ENCODE assay signal across 4 cellular contexts in the genomic region with DNA sequence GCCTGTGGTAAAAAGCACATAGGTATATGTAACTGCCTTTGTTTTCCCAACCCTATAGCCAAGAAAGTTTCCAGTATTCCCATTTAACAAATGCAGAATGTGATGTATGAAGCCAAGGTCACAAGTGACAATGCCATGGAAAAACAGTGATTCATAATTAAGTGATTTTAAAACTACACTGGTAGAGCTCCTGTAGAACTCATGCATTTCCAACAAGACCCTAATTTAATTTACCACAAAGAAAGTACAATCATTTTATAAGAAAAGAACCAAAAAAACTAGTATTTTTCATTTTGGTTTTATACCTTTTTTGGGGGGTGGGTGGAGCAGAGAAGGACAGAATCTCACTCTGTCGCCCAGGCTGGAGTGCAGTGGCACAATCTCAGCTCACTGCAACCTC.
TF ChIP-seq lines count a peak whose summit lies in the region.

No MANE protein-coding gene starts in this region.

TF ChIP-seq in SK-N-SH treated with all-trans-retinoic acid at 6 μM for 48 hours, 23 proteins besides CTCF, POLR2A, EP300 and RAD21:
- peak; percentile 95 for TF ChIP-seq ZFP3 (CRISPR knock-in tag; IDR thresholded peaks at IDR 0.05)
- no peak for TF ChIP-seq ARNTL (CRISPR knock-in tag; IDR thresholded peaks at IDR 0.05; ENCODE audit: borderline replicate concordance, low read depth)
TF ChIP-seq in SK-N-SH treated with all-trans-retinoic acid at 6 μM for 48 hours: peak in this region for 1.

TF ChIP-seq in SK-N-SH, 30 proteins besides CTCF, POLR2A, EP300 and RAD21:
- no peak for TF ChIP-seq RFX5 (IDR thresholded peaks at IDR 0.05; ENCODE audit: low read length)
- TF ChIP-seq, protein P1, sequence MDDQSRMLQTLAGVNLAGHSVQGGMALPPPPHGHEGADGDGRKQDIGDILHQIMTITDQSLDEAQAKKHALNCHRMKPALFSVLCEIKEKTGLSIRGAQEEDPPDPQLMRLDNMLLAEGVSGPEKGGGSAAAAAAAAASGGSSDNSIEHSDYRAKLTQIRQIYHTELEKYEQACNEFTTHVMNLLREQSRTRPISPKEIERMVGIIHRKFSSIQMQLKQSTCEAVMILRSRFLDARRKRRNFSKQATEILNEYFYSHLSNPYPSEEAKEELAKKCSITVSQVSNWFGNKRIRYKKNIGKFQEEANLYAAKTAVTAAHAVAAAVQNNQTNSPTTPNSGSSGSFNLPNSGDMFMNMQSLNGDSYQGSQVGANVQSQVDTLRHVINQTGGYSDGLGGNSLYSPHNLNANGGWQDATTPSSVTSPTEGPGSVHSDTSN (IDR thresholded peaks at IDR 0.05): no peak
- TF ChIP-seq EZH2phosphoT487 (IDR thresholded peaks at IDR 0.05; ENCODE audit: borderline replicate concordance, low read depth): no peak
- no peak for TF ChIP-seq NRF1 (IDR thresholded peaks at IDR 0.05; ENCODE audit: low read depth, low read length)
- no peak for TF ChIP-seq YY1 (IDR thresholded peaks at IDR 0.05; ENCODE audit: low read depth)
- TF ChIP-seq SIN3A (IDR thresholded peaks at IDR 0.05; ENCODE audit: borderline replicate concordance, low read depth, low read length): no peak
- TF ChIP-seq POLR2AphosphoS5 (IDR thresholded peaks at IDR 0.05; ENCODE audit: low read depth, low read length): no peak
- no peak for TF ChIP-seq TCF12 (IDR thresholded peaks at IDR 0.05)
- TF ChIP-seq FOSL2 (IDR thresholded peaks at IDR 0.05; ENCODE audit: borderline replicate concordance, low read depth): no peak
- TF ChIP-seq SMC3 (IDR thresholded peaks at IDR 0.05; ENCODE audit: low read depth, low read length): no peak
- TF ChIP-seq, protein P2, sequence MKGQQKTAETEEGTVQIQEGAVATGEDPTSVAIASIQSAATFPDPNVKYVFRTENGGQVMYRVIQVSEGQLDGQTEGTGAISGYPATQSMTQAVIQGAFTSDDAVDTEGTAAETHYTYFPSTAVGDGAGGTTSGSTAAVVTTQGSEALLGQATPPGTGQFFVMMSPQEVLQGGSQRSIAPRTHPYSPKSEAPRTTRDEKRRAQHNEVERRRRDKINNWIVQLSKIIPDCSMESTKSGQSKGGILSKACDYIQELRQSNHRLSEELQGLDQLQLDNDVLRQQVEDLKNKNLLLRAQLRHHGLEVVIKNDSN (IDR thresholded peaks at IDR 0.05; ENCODE audit: borderline replicate concordance, low read depth): no peak
- no peak for TF ChIP-seq JUND (IDR thresholded peaks at IDR 0.05)
- no peak for TF ChIP-seq ELF1 (IDR thresholded peaks at IDR 0.05)
- TF ChIP-seq GATA2 (CRISPR knock-in tag; IDR thresholded peaks at IDR 0.05): no peak

TF ChIP-seq in HCT116, 20 proteins besides CTCF, POLR2A, EP300 and RAD21:
- TF ChIP-seq ATF3 (IDR thresholded peaks at IDR 0.05): no peak
- no peak for TF ChIP-seq CBX3 (IDR thresholded peaks at IDR 0.05; ENCODE audit: low read depth)

TF ChIP-seq in endothelial cell of umbilical vein, 7 proteins besides CTCF, POLR2A, EP300 and RAD21:
- TF ChIP-seq EZH2 (IDR thresholded peaks at IDR 0.05; ENCODE audit: borderline replicate concordance, low read depth, low read length, severe bottlenecking) (no peak), FOS (IDR thresholded peaks at IDR 0.05; ENCODE audit: borderline replicate concordance, insufficient read depth, low read length) (no peak), JUN (IDR thresholded peaks at IDR 0.05; ENCODE audit: borderline replicate concordance, insufficient read depth, insufficient read length, low read depth) (no peak), POLR2AphosphoS5 (IDR thresholded peaks at IDR 0.05; ENCODE audit: insufficient read depth, low read depth, low read length) (no peak), MYC (IDR thresholded peaks at IDR 0.05; ENCODE audit: low read depth, low read length) (no peak), GATA2 (IDR thresholded peaks at IDR 0.05; ENCODE audit: insufficient read depth, insufficient read length, low read depth, low read length) (no peak)
- TF ChIP-seq, protein P3, sequence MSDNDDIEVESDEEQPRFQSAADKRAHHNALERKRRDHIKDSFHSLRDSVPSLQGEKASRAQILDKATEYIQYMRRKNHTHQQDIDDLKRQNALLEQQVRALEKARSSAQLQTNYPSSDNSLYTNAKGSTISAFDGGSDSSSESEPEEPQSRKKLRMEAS (IDR thresholded peaks at IDR 0.05; ENCODE audit: insufficient read depth, insufficient read length): no peak
